In the genomic region with DNA sequence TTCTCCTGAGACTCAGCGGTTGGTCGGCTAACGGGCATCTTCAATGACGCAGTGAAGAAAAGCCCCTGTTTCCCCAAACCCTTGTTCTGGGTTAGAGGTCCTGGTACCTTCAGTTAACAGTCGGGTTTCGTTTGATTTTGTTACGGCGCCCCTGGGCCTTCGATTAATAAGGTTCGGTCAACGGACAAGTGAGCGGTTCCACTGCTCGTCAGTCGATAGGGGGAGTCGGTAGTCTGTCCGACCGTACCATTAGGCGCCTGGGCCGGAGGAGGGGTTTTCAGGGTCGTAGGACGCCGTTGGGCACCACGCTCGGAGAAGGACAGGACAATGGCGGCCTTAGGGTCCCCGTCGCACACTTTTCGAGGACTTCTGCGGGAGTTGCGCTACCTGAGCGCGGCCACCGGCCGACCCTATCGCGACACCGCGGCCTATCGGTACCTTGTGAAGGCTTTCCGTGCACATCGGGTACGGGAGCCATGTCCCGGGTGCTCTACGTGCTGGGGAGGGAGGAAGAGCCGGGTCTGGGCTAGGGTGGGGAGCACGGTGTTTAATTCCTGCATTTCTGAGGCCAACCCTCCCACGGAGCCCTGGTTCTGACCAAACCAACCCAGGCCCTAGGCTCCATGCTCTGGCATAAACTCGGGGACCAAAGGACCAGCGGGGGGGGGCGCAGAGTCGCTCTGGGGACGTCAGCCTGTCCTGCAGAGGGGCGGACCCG, we compare ENCODE assay signal across 8 cellular contexts. TPM values are rescaled to one million over a fixed set of nuclear protein-coding genes. Genes with fewer than 3 reads are reported as not detected.
DNase-seq lines count a peak whose midpoint lies in the region; ATAC-seq lines count a peak whose summit lies in the region.

A gene with protein sequence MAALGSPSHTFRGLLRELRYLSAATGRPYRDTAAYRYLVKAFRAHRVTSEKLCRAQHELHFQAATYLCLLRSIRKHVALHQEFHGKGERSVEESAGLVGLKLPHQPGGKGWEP (plus strand): TSS at position 280 of the 718 bp plus-strand sequence. CDS start 48 bp downstream, at position 328.

- DNase-seq in DMS53 treated with DMSO at 0.1 percent for 48 hours (lab: John Stamatoyannopoulos, UW; ENCODE audit: unreplicated experiment) (peak; percentile 93), OCI-M2 (lab: John Stamatoyannopoulos, UW; ENCODE audit: unreplicated experiment) (peak; percentile 86)
- peak; percentile 90 for DNase-seq in activated T-cell treated with anti-CD3 and anti-CD28 coated beads, Interleukin-2, amount 50 U/mL, for 24 hours
- peak; percentile 62 for DNase-seq in stimulated activated CD8-positive, alpha-beta memory T cell treated with anti-CD3 and anti-CD28 coated beads, Interleukin-7, amount 100 ng/mL, for 24 hours (ENCODE audit: low read depth)

- peaks cover 3% of the 10 kb centered on the region for H3K27me3 Mint-ChIP-seq in IgD-negative memory B cell
- H3K27me3 Mint-ChIP-seq in activated T-cell treated with anti-CD3 and anti-CD28 coated beads, Interleukin-2, amount 50 U/mL, for 24 hours = peaks cover 3% of the 10 kb centered on the region

- peak within 1 kb of the TSS; percentile 99 for H3K27ac ChIP-seq in muscle layer of duodenum (ENCODE audit: low read length)

- peak within 1 kb of the TSS; percentile 81 to 88 for H3K4me3 ChIP-seq in muscle layer of duodenum (ENCODE audit: low read depth in 1 of 2, low read length in 2 of 2)

- peak within 1 kb of the TSS; percentile 90 to 99 (median 98) for H3K4me3 Mint-ChIP-seq in IgD-negative memory B cell
- peak within 1 kb of the TSS; percentile 95 for H3K4me3 Mint-ChIP-seq in activated T-cell treated with anti-CD3 and anti-CD28 coated beads, Interleukin-2, amount 50 U/mL, for 24 hours

- H3K36me3 Mint-ChIP-seq in IgD-negative memory B cell = peaks cover 3% of the 10 kb centered on the region
- peaks cover 45% of the 10 kb centered on the region for H3K36me3 Mint-ChIP-seq in activated T-cell treated with anti-CD3 and anti-CD28 coated beads, Interleukin-2, amount 50 U/mL, for 24 hours (ENCODE audit: low read depth)

- ATAC-seq in GM21529 (IDR thresholded peaks at IDR 0.05; ENCODE audit: unreplicated experiment) (peak; percentile 63), esophagus mucosa (peak; percentile 78)

- H3K4me1 ChIP-seq in muscle layer of duodenum (ENCODE audit: control insufficient read depth in 1 of 2, insufficient read depth in 2 of 2, low read length in 2 of 2) = peaks cover 5 to 12% of the 10 kb centered on the region in 2 donors

- H3K9me3 ChIP-seq in muscle layer of duodenum (ENCODE audit: control insufficient read depth in 1 of 2, low read length in 2 of 2) = no peaks in the 10 kb centered on the region

- peak within 1 kb of the TSS; percentile 99 to 100 (median 99) for H3K27ac Mint-ChIP-seq in IgD-negative memory B cell
- H3K27ac Mint-ChIP-seq in activated T-cell treated with anti-CD3 and anti-CD28 coated beads, Interleukin-2, amount 50 U/mL, for 24 hours = peak within 1 kb of the TSS; percentile 100

- H3K36me3 ChIP-seq in muscle layer of duodenum (ENCODE audit: control insufficient read depth in 1 of 2, insufficient read depth in 2 of 2, low read length in 2 of 2) = peaks cover 0 to 7% of the 10 kb centered on the region in 2 donors

- no peaks in the 10 kb centered on the region for H3K27me3 ChIP-seq in muscle layer of duodenum (ENCODE audit: low read depth, low read length)

- peaks cover 15 to 21% (median 20%) of the 10 kb centered on the region in 3 donors for H3K4me1 Mint-ChIP-seq in IgD-negative memory B cell
- H3K4me1 Mint-ChIP-seq in activated T-cell treated with anti-CD3 and anti-CD28 coated beads, Interleukin-2, amount 50 U/mL, for 24 hours (ENCODE audit: low read depth) = peaks cover 35% of the 10 kb centered on the region

- peaks cover 0 to 8% (median 4%) of the 10 kb centered on the region in 3 donors for H3K9me3 Mint-ChIP-seq in IgD-negative memory B cell
- peaks cover 6% of the 10 kb centered on the region for H3K9me3 Mint-ChIP-seq in activated T-cell treated with anti-CD3 and anti-CD28 coated beads, Interleukin-2, amount 50 U/mL, for 24 hours

RNA-seq across cellular contexts. Expression of the gene that starts here (rescaled TPM):
- 61.6 TPM for polyA plus RNA-seq in IgD-negative memory B cell
- 9.6 TPM for total RNA-seq in esophagus mucosa

Comparison
In these comparisons a context has a peak if more than half of its experiments do, and no peak if none do; other contexts are left out.
1. Peak in every context shown above with its lines: DNase-seq, ATAC-seq, H3K4me3 ChIP-seq and H3K27ac ChIP-seq.